Comparison of ENCODE assay signal across 21 cellular contexts in the genomic region with DNA sequence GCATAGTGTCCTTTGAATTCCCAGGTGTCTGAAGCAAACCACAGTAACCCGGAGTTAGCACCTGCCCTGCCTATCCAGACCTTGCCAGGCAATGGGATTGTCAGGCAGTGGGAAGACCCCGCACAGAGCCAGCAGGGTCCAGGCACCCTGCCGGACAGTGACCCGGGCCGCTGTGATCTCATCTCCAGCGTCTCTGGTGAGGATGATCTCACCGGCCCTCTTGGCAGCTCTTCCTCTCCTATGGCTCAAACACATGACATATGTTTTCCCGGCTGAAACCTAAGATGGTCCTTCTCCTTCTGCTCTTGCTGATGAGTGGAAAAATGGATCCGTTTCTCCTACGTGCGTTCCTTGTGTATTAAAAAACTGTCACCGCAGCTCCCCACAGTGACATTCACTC.
DNase-seq lines count a peak whose midpoint lies in the region; ATAC-seq and TF ChIP-seq lines count a peak whose summit lies in the region.
"Had no signal": no experiment of that assay in that cellular context is flagged by ENCODE, and none has a peak within 500 bp of the region (broad histone marks: within the 10 kb centered on the region; RNA-seq: fewer than 3 reads in every experiment).

No MANE protein-coding gene starts in this region.

- H3K27ac ChIP-seq in osteoblast (ENCODE audit: low read depth, low read length) (no peak overlapping the region), adrenal gland (no peak overlapping the region), aorta (ENCODE audit: low read depth in 1 of 2, low read length in 2 of 2) (no peak overlapping the region)
- H3K27ac ChIP-seq: esophagus squamous epithelium, PC-9, right lobe of liver, upper lobe of left lung had no signal

- H3K4me3 ChIP-seq in osteoblast (ENCODE audit: insufficient read depth, low read length) (no peak overlapping the region), adrenal gland (no peak overlapping the region), aorta (ENCODE audit: low read length in 2 of 2) (no peak overlapping the region)
- H3K4me3 ChIP-seq: esophagus squamous epithelium, lung, PC-9, right lobe of liver, upper lobe of left lung had no signal

- H3K79me2 ChIP-seq in osteoblast (ENCODE audit: insufficient read depth, low read length): no peaks in the 10 kb centered on the region

- no peak for ATAC-seq in aorta (ENCODE audit: low FRiP score)
- ATAC-seq in GM18870 (IDR thresholded peaks at IDR 0.05; ENCODE audit: unreplicated experiment): no peak
- ATAC-seq: activated T-helper 17 cell treated with anti-CD3 and anti-CD28 coated beads, Interleukin-2, amount 50 U/mL, for 72 hours; stimulated activated memory B cell treated with anti-CD40 and anti-IgM and Interleukin-4, amounts not matched to agents 10 μg/mL and 1 μg/mL and 100 μg/mL, for 72 hours had no signal

- H3K9me3 ChIP-seq in osteoblast (ENCODE audit: low read depth, low read length): peaks cover 2% of the 10 kb centered on the region
- no peaks in the 10 kb centered on the region for H3K9me3 ChIP-seq in adrenal gland (replicated peaks in 1 of 3)
- peaks cover 3% of the 10 kb centered on the region for H3K9me3 ChIP-seq in aorta (ENCODE audit: control insufficient read depth, low read length)
- H3K9me3 ChIP-seq: BE2C, esophagus squamous epithelium, right lobe of liver, upper lobe of left lung had no signal

- H3K27me3 ChIP-seq in osteoblast (ENCODE audit: insufficient read depth, low read length) (peaks cover 33% of the 10 kb centered on the region), adrenal gland (no peaks in the 10 kb centered on the region), aorta (ENCODE audit: control insufficient read depth in 1 of 2, insufficient read depth in 2 of 2, low read length in 1 of 2) (no peaks in the 10 kb centered on the region)
- H3K27me3 ChIP-seq: BE2C, right lobe of liver, upper lobe of left lung had no signal

- no peaks in the 10 kb centered on the region for H4K20me1 ChIP-seq in osteoblast (ENCODE audit: insufficient read depth, low read length)

- H3K36me3 ChIP-seq in osteoblast (ENCODE audit: insufficient read depth, low read length) (no peaks in the 10 kb centered on the region), adrenal gland (replicated peaks in 1 of 2) (no peaks in the 10 kb centered on the region), aorta (ENCODE audit: control insufficient read depth in 1 of 2, insufficient read depth in 2 of 2, low read length in 1 of 2) (no peaks in the 10 kb centered on the region)
- H3K36me3 ChIP-seq: BE2C, esophagus squamous epithelium, right lobe of liver, upper lobe of left lung had no signal

- H3K4me1 ChIP-seq in osteoblast (ENCODE audit: insufficient read depth, low read length): no peaks in the 10 kb centered on the region
- H3K4me1 ChIP-seq in adrenal gland (replicated peaks in 1 of 2): no peaks in the 10 kb centered on the region
- H3K4me1 ChIP-seq in aorta (ENCODE audit: control insufficient read depth in 1 of 2, insufficient read depth in 2 of 2, low read length in 2 of 2): no peaks in the 10 kb centered on the region
- H3K4me1 ChIP-seq: BE2C, right lobe of liver, upper lobe of left lung had no signal

- no peak overlapping the region for H2AFZ ChIP-seq in osteoblast (ENCODE audit: low read length)
- H2AFZ ChIP-seq: PC-9 had no signal

- intact Hi-C loops in adrenal gland (cut with DNase I) (no loop called here), aorta (cut with DNase I) (no loop called here)

- no peak for TF ChIP-seq POLR2A in adrenal gland (IDR thresholded peaks at IDR 0.05)

- TF ChIP-seq CTCF in osteoblast (IDR thresholded peaks at IDR 0.05; ENCODE audit: extremely low read depth, low read depth, low read length) (no peak), adrenal gland (IDR thresholded peaks at IDR 0.05) (no peak)

- H3K4me2 ChIP-seq in osteoblast (ENCODE audit: insufficient read depth, low read length): no peak overlapping the region
- H3K4me2 ChIP-seq: PC-9 had no signal

- WGBS in adrenal gland, 4 donors: 70 to 81% (median 75%) methylated on average over 11 to 12 of the region's 12 CpGs
- WGBS in aorta, 2 donors: 84 to 87% methylated on average over 12 of the region's 12 CpGs

- DNase-seq in DMS 273 treated with DMSO at 0.1 percent for 48 hours (lab: John Stamatoyannopoulos, UW) (peak; percentile 37), M059J (ENCODE audit: low read depth) (peak; percentile 9), cerebellum (ENCODE audit: low spot score) (peak; percentile 72), osteoblast (ENCODE audit: insufficient read length, low spot score, missing footprints) (peak; percentile 60), adrenal gland (no peak), COR-L47 (lab: John Stamatoyannopoulos, UW) (no peak), aorta (no peak)
- DNase-seq: amygdala, BE2C, DMS79 treated with DMSO at 0.1 percent for 48 hours, esophagus squamous epithelium, NCI-H1417 treated with DMSO at 0.1 percent for 48 hours, NCI-H510A treated with DMSO at 0.1 percent for 48 hours, nephron progenitor cell, PC-9, right lobe of liver had no signal

Comparison
In these comparisons a context has a peak if more than half of its experiments do, and no peak if none do; other contexts are left out.
1. DNase-seq: peak in DMS 273 treated with DMSO at 0.1 percent for 48 hours (single experiment), M059J (single experiment), cerebellum (single experiment) and osteoblast (single experiment); none in adrenal gland (0 of 7), COR-L47 (single experiment) and aorta (0 of 2).